In genomic region chr3:116005404-116005803, GRCh38 we compare ENCODE assay signal across 12 cellular contexts.
DNase-seq lines count a peak whose midpoint lies in the region; ATAC-seq, FAIRE-seq and TF ChIP-seq lines count a peak whose summit lies in the region.
"Had no signal": no experiment of that assay in that cellular context is flagged by ENCODE, and none has a peak within 500 bp of the region (broad histone marks: within the 10 kb centered on the region; RNA-seq: fewer than 3 reads in every experiment).

No MANE protein-coding gene starts in this region.

- ATAC-seq in esophagus mucosa (peak; percentile 99), HG03196 (IDR thresholded peaks at IDR 0.05; ENCODE audit: unreplicated experiment) (no peak)
- ATAC-seq in naive thymus-derived CD4-positive, alpha-beta T cell, result no peak

- TF ChIP-seq POLR2A in GM12891 (IDR thresholded peaks at IDR 0.05; ENCODE audit: low read depth, low read length), result no peak

- peaks cover 0 to 9% (median 0%) of the 10 kb centered on the region in 11 donors for H3K9me3 Mint-ChIP-seq in naive thymus-derived CD4-positive, alpha-beta T cell

- POLR2A ChIA-PET in naive thymus-derived CD4-positive, alpha-beta T cell (lab: Charles Lee), result no interaction called here

- H3K36me3 Mint-ChIP-seq in naive thymus-derived CD4-positive, alpha-beta T cell, result no peaks in the 10 kb centered on the region

- no peaks in the 10 kb centered on the region for H3K27me3 Mint-ChIP-seq in naive thymus-derived CD4-positive, alpha-beta T cell

- no peak overlapping the region for H3K4me3 ChIP-seq in naive thymus-derived CD4-positive, alpha-beta T cell (ENCODE audit: low read length)
- H3K4me3 ChIP-seq: suprapubic skin had no signal

- H3K27ac Mint-ChIP-seq in naive thymus-derived CD4-positive, alpha-beta T cell, result no peak overlapping the region

- intact Hi-C loops in naive thymus-derived CD4-positive, alpha-beta T cell (cut with micrococcal nuclease), result no loop called here

- H3K4me1 Mint-ChIP-seq in naive thymus-derived CD4-positive, alpha-beta T cell, result no peaks in the 10 kb centered on the region

- CTCF ChIA-PET in naive thymus-derived CD4-positive, alpha-beta T cell (lab: Charles Lee), result no interaction called here

- FAIRE-seq in GM12891 (lab: Jason Lieb, UNC), result peak; percentile 64

- no peak for DNase-seq in GM12891 (ENCODE audit: insufficient read length, low spot score)
- DNase-seq in NCI-H82 (lab: John Stamatoyannopoulos, UW), result peak; percentile 96
- peak; percentile 55 for DNase-seq in retina
- no peak for DNase-seq in activated naive CD4-positive, alpha-beta T cell treated with anti-CD3 and anti-CD28 coated beads, Interleukin-2, amount 50 U/mL, for 16 hours
- no peak for DNase-seq in naive thymus-derived CD4-positive, alpha-beta T cell
- no peak for DNase-seq in T-helper 2 cell
- DNase-seq: activated CD4-positive, alpha-beta T cell treated with anti-CD3 and anti-CD28 coated beads for 1 hour; KBM-7 had no signal

- no peaks in the 10 kb centered on the region for H3K9me3 ChIP-seq in naive thymus-derived CD4-positive, alpha-beta T cell (ENCODE audit: control insufficient read depth in 2 of 3, low read length in 3 of 3)
- H3K9me3 ChIP-seq: suprapubic skin had no signal

- H3K36me3 ChIP-seq in naive thymus-derived CD4-positive, alpha-beta T cell (ENCODE audit: control insufficient read depth in 2 of 3, insufficient read depth in 3 of 3, low read length in 3 of 3), result no peaks in the 10 kb centered on the region
- H3K36me3 ChIP-seq: suprapubic skin had no signal

- no peak overlapping the region for H3K27ac ChIP-seq in naive thymus-derived CD4-positive, alpha-beta T cell (ENCODE audit: low read depth, low read length)
- H3K27ac ChIP-seq: parathyroid adenoma, suprapubic skin had no signal

- no peaks in the 10 kb centered on the region for H3K27me3 ChIP-seq in naive thymus-derived CD4-positive, alpha-beta T cell (ENCODE audit: control insufficient read depth in 2 of 2, insufficient read depth in 2 of 2, low read length in 2 of 2)
- H3K27me3 ChIP-seq: suprapubic skin had no signal

- no peaks in the 10 kb centered on the region for H3K4me1 ChIP-seq in naive thymus-derived CD4-positive, alpha-beta T cell (ENCODE audit: control insufficient read depth in 2 of 2, insufficient read depth in 2 of 2, low read length in 2 of 2)
- H3K4me1 ChIP-seq: parathyroid adenoma, suprapubic skin had no signal

- H3K4me3 Mint-ChIP-seq in naive thymus-derived CD4-positive, alpha-beta T cell, result no peak overlapping the region

TF ChIP-seq in GM12891, 5 proteins besides CTCF, POLR2A, EP300 and RAD21:
- no peak for TF ChIP-seq SPI1 (IDR thresholded peaks at IDR 0.05; ENCODE audit: low read depth, low read length)
- no peak for TF ChIP-seq TAF1 (IDR thresholded peaks at IDR 0.05; ENCODE audit: low read depth, low read length)
- no peak for TF ChIP-seq POLR2AphosphoS5 (IDR thresholded peaks at IDR 0.05; ENCODE audit: low read depth, low read length)
- no peak for TF ChIP-seq POU2F2 (IDR thresholded peaks at IDR 0.05; ENCODE audit: low read depth, low read length)
- no peak for TF ChIP-seq PAX5 (IDR thresholded peaks at IDR 0.05; ENCODE audit: insufficient read depth, low read length, severe bottlenecking)

Comparison
In these comparisons a context has a peak if more than half of its experiments do, and no peak if none do; other contexts are left out.
1. DNase-seq: peak in NCI-H82 (single experiment) and retina (single experiment); none in GM12891 (single experiment), activated naive CD4-positive, alpha-beta T cell treated with anti-CD3 and anti-CD28 coated beads, Interleukin-2, amount 50 U/mL, for 16 hours (single experiment), naive thymus-derived CD4-positive, alpha-beta T cell (0 of 9) and T-helper 2 cell (0 of 5).